In the genomic region with DNA sequence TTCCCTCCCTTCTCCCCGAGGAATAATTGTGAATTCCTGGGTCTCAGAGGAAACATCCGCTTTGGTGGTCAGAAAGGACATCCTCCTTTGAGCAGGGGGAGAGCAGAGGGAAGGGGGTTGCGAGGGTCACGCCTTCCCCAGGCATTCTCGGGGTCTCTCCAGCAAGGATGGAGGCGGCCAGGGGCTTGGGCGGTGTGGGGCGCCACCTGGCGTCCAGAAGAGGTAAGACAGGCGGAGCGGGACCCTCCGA, we compare ENCODE assay signal across 8 cellular contexts.
A peak's percentile ranks its signal among the peaks of the same experiment; 100 is the strongest.
DNase-seq lines count a peak whose midpoint lies in the region; ATAC-seq, FAIRE-seq and TF ChIP-seq lines count a peak whose summit lies in the region.

No MANE protein-coding gene starts in this region.

- no peaks in the 10 kb centered on the region for H3K27me3 ChIP-seq in HUES64 (ENCODE audit: insufficient read depth, low read length)
- H3K27me3 ChIP-seq in esophagus (ENCODE audit: control insufficient read depth in 1 of 2, insufficient read depth in 2 of 2, low read length in 2 of 2) = no peaks in the 10 kb centered on the region

- TF ChIP-seq CTCF in nephron (IDR thresholded peaks at IDR 0.05; ENCODE audit: unreplicated experiment in 3 of 3) = peak; percentile 98 to 99 (median 99)

- ATAC-seq in activated CD8-positive, alpha-beta memory T cell treated with anti-CD3 and anti-CD28 coated beads, Interleukin-2, amount 10 ng/mL, durations not matched to agents 7 days and 5 days = peak; percentile 62
- no peak for ATAC-seq in HG02852 (IDR thresholded peaks at IDR 0.05; ENCODE audit: unreplicated experiment)

- H3K4me1 ChIP-seq in HUES64 (ENCODE audit: insufficient read depth, low read length) (peaks cover 21% of the 10 kb centered on the region), esophagus (ENCODE audit: control insufficient read depth in 2 of 2, insufficient read depth in 2 of 2, low read length in 1 of 2) (peaks cover 0 to 6% of the 10 kb centered on the region in 2 donors)

- no peaks in the 10 kb centered on the region for H3K9me3 Mint-ChIP-seq in activated CD8-positive, alpha-beta memory T cell treated with anti-CD3 and anti-CD28 coated beads, Interleukin-2, amount 10 ng/mL, durations not matched to agents 7 days and 5 days (ENCODE audit: low read depth)
- H3K9me3 Mint-ChIP-seq in nephron = no peaks in the 10 kb centered on the region

- H3K36me3 ChIP-seq in HUES64 (ENCODE audit: insufficient read depth, low read length) = no peaks in the 10 kb centered on the region
- no peaks in the 10 kb centered on the region for H3K36me3 ChIP-seq in esophagus (ENCODE audit: control insufficient read depth in 2 of 2, insufficient read depth in 2 of 2, low read length in 1 of 2)

- no peak overlapping the region for H3K27ac Mint-ChIP-seq in activated CD8-positive, alpha-beta memory T cell treated with anti-CD3 and anti-CD28 coated beads, Interleukin-2, amount 10 ng/mL, durations not matched to agents 7 days and 5 days
- H3K27ac Mint-ChIP-seq in nephron = peak overlapping the region; percentile 63 to 96 (median 88)

- H3K4me1 Mint-ChIP-seq in activated CD8-positive, alpha-beta memory T cell treated with anti-CD3 and anti-CD28 coated beads, Interleukin-2, amount 10 ng/mL, durations not matched to agents 7 days and 5 days = peaks cover 8% of the 10 kb centered on the region
- H3K4me1 Mint-ChIP-seq in nephron = peaks cover 39% of the 10 kb centered on the region

- TF ChIP-seq POLR2A in GM12892 (IDR thresholded peaks at IDR 0.05; ENCODE audit: low read depth, low read length) = no peak

- 1% methylated on average over 12 of the region's 12 CpGs for WGBS in HUES64
- WGBS in esophagus, 2 donors = 2 to 3% methylated on average over 12 of the region's 12 CpGs

- CTCF ChIA-PET in activated CD8-positive, alpha-beta memory T cell treated with anti-CD3 and anti-CD28 coated beads, Interleukin-2, amount 10 ng/mL, durations not matched to agents 7 days and 5 days (lab: Charles Lee) = interaction anchor here (1.0 to 5.6 kb wide), 5 partner anchors 14 to 532 kb away, joined by 3 to 73 read pairs (median 4); no protein-coding TSS in a partner anchor

- no peak for FAIRE-seq in GM12892 (lab: Jason Lieb, UNC)

- H3K9me3 ChIP-seq in HUES64 (ENCODE audit: insufficient read depth, low read depth, low read length) = no peaks in the 10 kb centered on the region
- no peaks in the 10 kb centered on the region for H3K9me3 ChIP-seq in esophagus (ENCODE audit: control insufficient read depth in 2 of 2, insufficient read depth in 1 of 2, low read depth in 1 of 2, low read length in 1 of 2)

- no peak overlapping the region for H3K9ac ChIP-seq in HUES64 (ENCODE audit: low read depth, low read length)

- peak overlapping the region; percentile 64 for H3K4me3 ChIP-seq in HUES64 (ENCODE audit: low read length)
- no peak overlapping the region for H3K4me3 ChIP-seq in esophagus (ENCODE audit: low read depth in 1 of 2, low read length in 2 of 2)

- H3K27ac ChIP-seq in HUES64 (ENCODE audit: low read depth, low read length) (no peak overlapping the region), esophagus (ENCODE audit: low read depth in 2 of 2, low read length in 1 of 2) (peak overlapping the region; percentile 47 to 69), substantia nigra (ENCODE audit: low read depth, low read length, poor library complexity, severe bottlenecking) (peak overlapping the region; percentile 51)

- no peaks in the 10 kb centered on the region for H3K36me3 Mint-ChIP-seq in activated CD8-positive, alpha-beta memory T cell treated with anti-CD3 and anti-CD28 coated beads, Interleukin-2, amount 10 ng/mL, durations not matched to agents 7 days and 5 days
- H3K36me3 Mint-ChIP-seq in nephron (ENCODE audit: low read depth) = no peaks in the 10 kb centered on the region

- peak; percentile 73 for DNase-seq in GM12892 (ENCODE audit: insufficient read length)
- DNase-seq in activated CD8-positive, alpha-beta memory T cell treated with anti-CD3 and anti-CD28 coated beads, Interleukin-2, amount 10 ng/mL, durations not matched to agents 7 days and 5 days = peak; percentile 55
- DNase-seq in substantia nigra (lab: John Stamatoyannopoulos, UW) = peak in 29 of 49 donors; percentile 22 to 78 (median 56)
- DNase-seq in NK-92 (lab: John Stamatoyannopoulos, UW; ENCODE audit: unreplicated experiment) = no peak

- peaks cover 13% of the 10 kb centered on the region for H3K27me3 Mint-ChIP-seq in activated CD8-positive, alpha-beta memory T cell treated with anti-CD3 and anti-CD28 coated beads, Interleukin-2, amount 10 ng/mL, durations not matched to agents 7 days and 5 days
- peaks cover 12% of the 10 kb centered on the region for H3K27me3 Mint-ChIP-seq in nephron (ENCODE audit: low read depth)

- H3K4me3 Mint-ChIP-seq in activated CD8-positive, alpha-beta memory T cell treated with anti-CD3 and anti-CD28 coated beads, Interleukin-2, amount 10 ng/mL, durations not matched to agents 7 days and 5 days = no peak overlapping the region
- peak overlapping the region; percentile 63 to 79 (median 73) for H3K4me3 Mint-ChIP-seq in nephron
